1 cellular context compared by ENCODE assay signal in genomic region chr1:56375184-56375837, GRCh38.
TF ChIP-seq lines count a peak whose summit lies in the region.

No MANE protein-coding gene starts in this region.

TF ChIP-seq in GM23338, 12 proteins besides CTCF, POLR2A, EP300 and RAD21 (continued from another document):
- TF ChIP-seq ZNF462 (CRISPR knock-in tag; IDR thresholded peaks at IDR 0.05) (peak; percentile 94), ETS1 (IDR thresholded peaks at IDR 0.05) (no peak), NANOG (IDR thresholded peaks at IDR 0.05; ENCODE audit: borderline replicate concordance) (no peak)
